8 cellular contexts compared by ENCODE assay signal in genomic region chr20:63977392-63978276, GRCh38. TPM values are rescaled to one million over a fixed set of nuclear protein-coding genes. Genes with fewer than 3 reads are reported as not detected.
DNase-seq lines count a peak whose midpoint lies in the region; ATAC-seq, FAIRE-seq and TF ChIP-seq lines count a peak whose summit lies in the region.

No MANE protein-coding gene starts in this region.

- no peak overlapping the region for H4K5ac ChIP-seq in mesendoderm (ENCODE audit: low read length)

- ATAC-seq in memory B cell (ENCODE audit: low read depth) = no peak
- no peak for ATAC-seq in GM21723 (IDR thresholded peaks at IDR 0.05; ENCODE audit: unreplicated experiment)

- H3F3A ChIP-seq in OCI-LY1 (ENCODE audit: insufficient read depth, low read length) = peaks cover 4% of the 10 kb centered on the region; the same call in 1 of the 2 replicates

- H3K9me3 Mint-ChIP-seq in memory B cell = no peaks in the 10 kb centered on the region

- peak overlapping the region; percentile 94 for H3K4me3 Mint-ChIP-seq in memory B cell

- in situ Hi-C loops in GM13976 (cut with MboI; ENCODE audit: low sequenced_read_pairs, unreplicated experiment) = no loop called here

- no peak overlapping the region for H4K8ac ChIP-seq in mesendoderm (ENCODE audit: low read depth, low read length)

- no peak overlapping the region for H2BK5ac ChIP-seq in mesendoderm (ENCODE audit: low read length)

- DNase-seq in D721Med (ENCODE audit: insufficient read length, low spot score) = peak; percentile 5
- DNase-seq in activated effector memory CD4-positive, alpha-beta T cell treated with Interleukin-2 at 50 U/mL for 16 hours = peak; percentile 48
- peak in 1 of 2 donors; percentile 18 for DNase-seq in memory B cell (ENCODE audit: low spot score in 2 of 2)
- no peak for DNase-seq in GM13976 (ENCODE audit: low spot score)
- DNase-seq in NCI-H2171 (lab: John Stamatoyannopoulos, UW) = no peak
- no peak for DNase-seq in mesendoderm

- TF ChIP-seq CTCF in D721Med (IDR thresholded peaks at IDR 0.05; ENCODE audit: insufficient read depth, missing control alignments) = no peak
- TF ChIP-seq CTCF in OCI-LY1 (IDR thresholded peaks at IDR 0.05; ENCODE audit: low read length) = no peak
- TF ChIP-seq CTCF in GM13976 (IDR thresholded peaks at IDR 0.05; ENCODE audit: borderline replicate concordance, control extremely low read depth, extremely low read depth, insufficient read depth, missing control alignments) = no peak

- H2AFZ ChIP-seq in OCI-LY1 (ENCODE audit: low read length) = no peak overlapping the region

- H4K20me1 ChIP-seq in OCI-LY1 (ENCODE audit: insufficient read depth, low read length) = no peaks in the 10 kb centered on the region

- H3K4me2 ChIP-seq in OCI-LY1 (ENCODE audit: low read length) (peak overlapping the region; percentile 100; the same call in 1 of the 2 replicates), mesendoderm (ENCODE audit: low read length) (no peak overlapping the region)

- peak overlapping the region; percentile 93 for H3K4me3 ChIP-seq in OCI-LY1 (ENCODE audit: low read depth, low read length, poor library complexity, severe bottlenecking)
- H3K4me3 ChIP-seq in mesendoderm (ENCODE audit: low read length) = no peak overlapping the region

- H3K27ac ChIP-seq in OCI-LY1 (ENCODE audit: low read depth, low read length, poor library complexity, severe bottlenecking) (no peak overlapping the region), mesendoderm (ENCODE audit: low read depth, low read length) (no peak overlapping the region)

- peaks cover 36% of the 10 kb centered on the region for H3K4me1 ChIP-seq in OCI-LY1 (ENCODE audit: insufficient read depth, low read length, severe bottlenecking)
- peaks cover 4% of the 10 kb centered on the region for H3K4me1 ChIP-seq in mesendoderm (ENCODE audit: control insufficient read depth, low read depth, low read length)

- peak overlapping the region; percentile 72 for H3K27ac Mint-ChIP-seq in memory B cell

- no peaks in the 10 kb centered on the region for H3K27me3 ChIP-seq in OCI-LY1 (ENCODE audit: insufficient read depth, low read length)
- no peaks in the 10 kb centered on the region for H3K27me3 ChIP-seq in mesendoderm (ENCODE audit: insufficient read depth, low read length, poor library complexity)

- H3K18ac ChIP-seq in mesendoderm (ENCODE audit: low read length) = no peak overlapping the region

- no peak overlapping the region; the same call in 1 of the 2 replicates for H3K9ac ChIP-seq in OCI-LY1 (ENCODE audit: low read length)
- no peak overlapping the region for H3K9ac ChIP-seq in mesendoderm (ENCODE audit: low read length)

- no peak overlapping the region for H2BK15ac ChIP-seq in mesendoderm (replicated peaks; ENCODE audit: low read depth)

- no peak overlapping the region for H2BK120ac ChIP-seq in mesendoderm (ENCODE audit: low read depth, low read length)

- no peak for FAIRE-seq in D721Med (lab: Jason Lieb, UNC)

- no peak overlapping the region for H3K4ac ChIP-seq in mesendoderm (ENCODE audit: low read depth, low read length)

- peaks cover 41% of the 10 kb centered on the region for H3K4me1 Mint-ChIP-seq in memory B cell

- peaks cover 18% of the 10 kb centered on the region for H3K36me3 Mint-ChIP-seq in memory B cell

- H3K23ac ChIP-seq in mesendoderm (ENCODE audit: low read length) = no peak overlapping the region

- H3K79me2 ChIP-seq in OCI-LY1 (ENCODE audit: insufficient read depth, low read length) (peaks cover 6% of the 10 kb centered on the region; the same call in 1 of the 2 replicates), mesendoderm (ENCODE audit: control insufficient read depth, insufficient read depth, low read length) (peaks cover 8% of the 10 kb centered on the region)

- peaks cover 7% of the 10 kb centered on the region for H3K79me1 ChIP-seq in mesendoderm (ENCODE audit: low read length)

- H3K9me2 ChIP-seq in OCI-LY1 (ENCODE audit: low read depth, low read length) = no peaks in the 10 kb centered on the region

- no CpG with 5 or more reads among the region's 18 CpGs for WGBS in mesendoderm (ENCODE audit: extremely low coverage, insufficient coverage, low lambda C conversion rate)

- H3K36me3 ChIP-seq in OCI-LY1 (ENCODE audit: insufficient read depth, low read length) = peaks cover 2% of the 10 kb centered on the region; the same call in 1 of the 2 replicates
- H3K36me3 ChIP-seq in mesendoderm (ENCODE audit: control insufficient read depth, insufficient read depth, low read length) = no peaks in the 10 kb centered on the region

- H2AK5ac ChIP-seq in mesendoderm (ENCODE audit: low read length) = no peak overlapping the region

- H3K9me3 ChIP-seq in OCI-LY1 (ENCODE audit: low read length) = no peaks in the 10 kb centered on the region

- no peak overlapping the region for H3K56ac ChIP-seq in mesendoderm (ENCODE audit: low read length)

- no peaks in the 10 kb centered on the region for H3K27me3 Mint-ChIP-seq in memory B cell

RNA-seq across cellular contexts. Expression of gene SAMD10, which starts 1.8 kb away (rescaled TPM):
- 2.2 TPM for polyA plus RNA-seq in mesendoderm (2013, experiment 1 of 2)
- 2.1 TPM for polyA plus RNA-seq in mesendoderm (2013, experiment 2 of 2)

RNA-seq across cellular contexts. Expression of gene PRPF6, which starts 3.3 kb away (rescaled TPM):
- polyA plus RNA-seq in mesendoderm (2013, experiment 1 of 2) = 45.5 TPM
- 46.7 TPM for polyA plus RNA-seq in mesendoderm (2013, experiment 2 of 2)

RNA-seq across cellular contexts. Expression of gene ZNF512B, which starts 7.9 kb away (rescaled TPM):
- 10.8 TPM for polyA plus RNA-seq in mesendoderm (2013, experiment 1 of 2)
- polyA plus RNA-seq in mesendoderm (2013, experiment 2 of 2) = 10.9 TPM

RNA-seq across cellular contexts. Expression of gene UCKL1, which starts 21.4 kb away (rescaled TPM):
- 28.6 TPM for polyA plus RNA-seq in mesendoderm (2013, experiment 1 of 2)
- 29.4 TPM for polyA plus RNA-seq in mesendoderm (2013, experiment 2 of 2)

RNA-seq across cellular contexts. Expression of gene C20orf204, which starts 58.3 kb away (rescaled TPM):
- 0.27 TPM for polyA plus RNA-seq in mesendoderm (2013, experiment 1 of 2)
- 0.18 TPM for polyA plus RNA-seq in mesendoderm (2013, experiment 2 of 2)

Comparison
In these comparisons a context has a peak if more than half of its experiments do, and no peak if none do; other contexts are left out.
1. DNase-seq: peak in D721Med (single experiment) and activated effector memory CD4-positive, alpha-beta T cell treated with Interleukin-2 at 50 U/mL for 16 hours (single experiment); none in GM13976 (single experiment), NCI-H2171 (single experiment) and mesendoderm (single experiment).